Comparison of ENCODE assay signal across 35 cellular contexts in the genomic region with DNA sequence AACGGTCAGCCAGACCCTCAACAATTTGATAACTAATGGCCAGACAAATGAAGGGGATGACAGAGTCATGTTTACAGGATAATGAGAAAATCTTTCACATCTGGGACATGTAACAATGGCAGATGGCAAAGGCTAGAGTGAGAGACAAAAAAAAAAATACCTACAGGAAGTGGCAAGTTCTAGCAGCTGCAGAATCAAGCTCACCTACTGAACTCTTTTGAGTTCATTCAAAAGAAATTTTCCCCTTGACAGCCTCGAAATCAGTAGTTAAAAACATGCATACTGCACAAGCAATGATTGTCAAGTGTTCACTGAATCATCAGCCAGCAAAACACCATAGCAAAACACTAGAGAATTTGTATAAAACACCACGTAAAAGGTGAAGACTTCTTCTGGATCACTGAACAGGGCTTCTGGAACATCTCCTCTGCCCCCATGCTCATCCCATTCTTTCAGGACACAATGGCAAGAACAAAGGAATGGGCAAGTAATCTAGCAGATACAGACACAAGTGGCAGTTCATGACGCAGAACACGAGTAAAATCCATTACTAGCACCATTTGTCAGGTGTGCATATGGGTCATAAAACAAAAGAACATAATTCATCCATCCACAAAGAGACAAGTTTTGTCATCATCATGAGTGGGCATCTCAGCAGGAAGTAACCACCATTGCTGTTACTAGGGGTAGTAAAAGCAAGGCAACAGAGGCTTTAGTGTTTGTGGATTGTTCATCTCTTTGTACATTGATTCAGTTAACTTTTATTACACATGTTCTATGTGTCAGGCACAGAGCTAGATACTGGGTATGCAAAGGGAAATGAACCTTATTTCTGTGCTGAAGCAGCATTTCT. TPM values are rescaled to one million over a fixed set of nuclear protein-coding genes. Genes with fewer than 3 reads are reported as not detected.
A peak's percentile ranks its signal among the peaks of the same experiment; 100 is the strongest.
DNase-seq lines count a peak whose midpoint lies in the region; TF ChIP-seq lines count a peak whose summit lies in the region.
"Had no signal": no experiment of that assay in that cellular context is flagged by ENCODE, and none has a peak within 500 bp of the region (broad histone marks: within the 10 kb centered on the region; RNA-seq: fewer than 3 reads in every experiment).

No MANE protein-coding gene starts in this region.

- WGBS in H9 (ENCODE audit: extremely low coverage, insufficient read length, low lambda C conversion rate), result no CpG with 5 or more reads among the region's 5 CpGs
- 84 to 86% (median 85%) methylated on average over 5 of the region's 5 CpGs for WGBS in ovary, 3 donors

- TF ChIP-seq EP300 in ovary (IDR thresholded peaks at IDR 0.05), result no peak

- H2AFZ ChIP-seq in H9 (ENCODE audit: low read length), result no peak overlapping the region
- H2AFZ ChIP-seq: parathyroid adenoma had no signal

- no peak overlapping the region for H2BK5ac ChIP-seq in H9 (ENCODE audit: insufficient read length, low read length)

- H3K23ac ChIP-seq in H9 (ENCODE audit: insufficient read length, low read depth, low read length), result no peak overlapping the region

- no peaks in the 10 kb centered on the region; the same call in 1 of the 2 replicates for H3K4me1 ChIP-seq in H9 (ENCODE audit: insufficient read depth, low read length)
- H3K4me1 ChIP-seq in ovary (ENCODE audit: insufficient read depth), result no peaks in the 10 kb centered on the region
- H3K4me1 ChIP-seq: body of pancreas, esophagus squamous epithelium, parathyroid adenoma, Peyer's patch had no signal

- DNase-seq in NCI-H1417 (lab: John Stamatoyannopoulos, UW) (peak in 2 of 3 experiments; percentile 33 to 67), NCI-H1417 treated with DMSO at 0.1 percent for 48 hours (lab: John Stamatoyannopoulos, UW) (no peak), H9 (no peak), NCI-H524 treated with DMSO at 0.1 percent for 48 hours (lab: John Stamatoyannopoulos, UW) (peak; percentile 42), epithelial cell of proximal tubule (ENCODE audit: low read depth) (peak; percentile 12), foreskin melanocyte (no peak), cortex of kidney (lab: John Stamatoyannopoulos, UW) (no peak), ovary (no peak)
- DNase-seq: activated CD4-positive, alpha-beta memory T cell treated with anti-CD3 and anti-CD28 coated beads, Interleukin-2, amount 10 ng/mL, durations not matched to agents 7 days and 5 days; activated CD8-positive, alpha-beta memory T cell treated with anti-CD3 and anti-CD28 coated beads, Interleukin-2, amount 50 U/mL, for 4 hours; activated naive CD4-positive, alpha-beta T cell treated with Interleukin-2 at 50 U/mL for 16 hours; body of pancreas; Calu3; DMS79 treated with DMSO at 0.1 percent for 48 hours; esophagus squamous epithelium; foreskin keratinocyte; GF-D8; heart right ventricle; left ventricle myocardium inferior; MG63; NCI-H2107; NCI-H526; Peyer's patch; SIG-M5; SW 1271 had no signal

- H3K4me3 ChIP-seq in epithelial cell of proximal tubule (ENCODE audit: low read depth, low read length), result no peak overlapping the region
- H3K4me3 ChIP-seq in ovary, result no peak overlapping the region
- H3K4me3 ChIP-seq: body of pancreas, esophagus squamous epithelium, heart right ventricle, left ventricle myocardium inferior, MG63, Peyer's patch, skin epidermis had no signal

- peak overlapping the region; percentile 12 for H4K5ac ChIP-seq in H9 (ENCODE audit: insufficient read length, low read depth, low read length)

- no peaks in the 10 kb centered on the region for H3K36me3 ChIP-seq in ovary
- H3K36me3 ChIP-seq: esophagus squamous epithelium, heart right ventricle, left ventricle myocardium inferior, MG63, Peyer's patch had no signal

- H2BK20ac ChIP-seq in H9 (ENCODE audit: low read depth, low read length, poor library complexity, severe bottlenecking), result no peak overlapping the region

- H4K20me1 ChIP-seq in H9 (ENCODE audit: control insufficient read depth, insufficient read depth, insufficient read length), result no peaks in the 10 kb centered on the region

- no peak overlapping the region for H3K4me2 ChIP-seq in H9 (ENCODE audit: insufficient read depth, insufficient read length, low read length)

- no peak overlapping the region for H4K91ac ChIP-seq in H9 (ENCODE audit: insufficient read length, low read depth, low read length)

- no peak overlapping the region for H3T11ph ChIP-seq in H9 (ENCODE audit: low read length)

- H3K18ac ChIP-seq in H9 (ENCODE audit: insufficient read length, low read depth, low read length), result no peak overlapping the region

- no peak overlapping the region for H2BK15ac ChIP-seq in H9 (ENCODE audit: low read depth, low read length)

- H2AK5ac ChIP-seq in H9 (ENCODE audit: insufficient read length, low read length), result no peak overlapping the region

- no peaks in the 10 kb centered on the region for H3K9me3 Mint-ChIP-seq in H9
- H3K9me3 Mint-ChIP-seq: activated CD4-positive, alpha-beta memory T cell treated with anti-CD3 and anti-CD28 coated beads, Interleukin-2, amount 10 ng/mL, durations not matched to agents 7 days and 5 days; stimulated activated memory B cell treated with anti-CD40 and anti-IgM and Interleukin-4, amounts not matched to agents 10 μg/mL and 1 μg/mL and 100 μg/mL, for 72 hours had no signal

- H3K79me2 ChIP-seq in H9 (ENCODE audit: insufficient read depth, low read length), result no peaks in the 10 kb centered on the region
- H3K79me2 ChIP-seq: parathyroid adenoma had no signal

- H3K56ac ChIP-seq in H9 (ENCODE audit: insufficient read length, low read depth, low read length), result no peak overlapping the region

- H3K27ac ChIP-seq in H9 (ENCODE audit: insufficient read length, low read depth, low read length) (no peak overlapping the region), ovary (no peak overlapping the region)
- H3K27ac ChIP-seq: 22Rv1, body of pancreas, C4-2B, esophagus squamous epithelium, foreskin keratinocyte, heart right ventricle, left ventricle myocardium inferior, parathyroid adenoma, Peyer's patch, skin epidermis had no signal

- H3K4ac ChIP-seq in H9 (ENCODE audit: low read depth, low read length), result no peak overlapping the region

- H2BK12ac ChIP-seq in H9 (ENCODE audit: insufficient read length, low read depth, low read length), result no peak overlapping the region

- no peaks in the 10 kb centered on the region for H3K27me3 Mint-ChIP-seq in H9 (ENCODE audit: low read depth)
- H3K27me3 Mint-ChIP-seq: activated CD4-positive, alpha-beta memory T cell treated with anti-CD3 and anti-CD28 coated beads, Interleukin-2, amount 10 ng/mL, durations not matched to agents 7 days and 5 days had no signal

- intact Hi-C loops in ovary (cut with DNase I), result no loop called here

- H3K27me3 ChIP-seq in H9 (ENCODE audit: insufficient read depth, low read length), result no peaks in the 10 kb centered on the region
- H3K27me3 ChIP-seq in ovary, result no peaks in the 10 kb centered on the region
- H3K27me3 ChIP-seq: body of pancreas, esophagus squamous epithelium, foreskin keratinocyte, heart right ventricle, MG63, Peyer's patch had no signal

- no peak overlapping the region for H4K8ac ChIP-seq in H9 (replicated peaks; ENCODE audit: insufficient read length, low read depth, low read length)

- H3K9me3 ChIP-seq in H9 (ENCODE audit: control insufficient read depth, low read depth, low read length) (no peaks in the 10 kb centered on the region), ovary (no peaks in the 10 kb centered on the region)
- H3K9me3 ChIP-seq: body of pancreas, esophagus squamous epithelium, heart right ventricle, left ventricle myocardium inferior, MG63, Peyer's patch had no signal

- TF ChIP-seq POLR2A in ovary (IDR thresholded peaks at IDR 0.05), result no peak

- peaks cover 6 to 9% of the 10 kb centered on the region in 2 experiments for H3K4me1 Mint-ChIP-seq in H9
- H3K4me1 Mint-ChIP-seq: activated CD4-positive, alpha-beta memory T cell treated with anti-CD3 and anti-CD28 coated beads, Interleukin-2, amount 10 ng/mL, durations not matched to agents 7 days and 5 days; stimulated activated memory B cell treated with anti-CD40 and anti-IgM and Interleukin-4, amounts not matched to agents 10 μg/mL and 1 μg/mL and 100 μg/mL, for 72 hours had no signal

- TF ChIP-seq CTCF in H9 (conservative IDR thresholded peaks at IDR 0.05), result no peak
- TF ChIP-seq CTCF in epithelial cell of proximal tubule (conservative IDR thresholded peaks at IDR 0.05; ENCODE audit: low read depth, low read length), result no peak
- TF ChIP-seq CTCF in ovary (IDR thresholded peaks at IDR 0.05), result no peak

- H3K9ac ChIP-seq in H9 (ENCODE audit: extremely low read depth, insufficient read length, low read length), result no peak overlapping the region
- H3K9ac ChIP-seq: parathyroid adenoma had no signal

- no peak overlapping the region for H3K4me3 Mint-ChIP-seq in H9
- H3K4me3 Mint-ChIP-seq: activated CD4-positive, alpha-beta memory T cell treated with anti-CD3 and anti-CD28 coated beads, Interleukin-2, amount 10 ng/mL, durations not matched to agents 7 days and 5 days; neural crest cell; stimulated activated memory B cell treated with anti-CD40 and anti-IgM and Interleukin-4, amounts not matched to agents 10 μg/mL and 1 μg/mL and 100 μg/mL, for 72 hours had no signal

- no peak overlapping the region for H3K14ac ChIP-seq in H9 (ENCODE audit: insufficient read depth, low read length)

- no peaks in the 10 kb centered on the region for H3K79me1 ChIP-seq in H9 (ENCODE audit: insufficient read depth, low read depth, low read length, poor library complexity, severe bottlenecking)

- H3K36me3 Mint-ChIP-seq in H9 (ENCODE audit: insufficient read depth in 1 of 3, low read depth in 3 of 3), result no peaks in the 10 kb centered on the region
- H3K36me3 Mint-ChIP-seq: stimulated activated memory B cell treated with anti-CD40 and anti-IgM and Interleukin-4, amounts not matched to agents 10 μg/mL and 1 μg/mL and 100 μg/mL, for 72 hours had no signal

- H3K23me2 ChIP-seq in H9 (ENCODE audit: insufficient read length, low read depth, low read length, poor library complexity, severe bottlenecking), result no peaks in the 10 kb centered on the region

- H3K27ac Mint-ChIP-seq in H9, result no peak overlapping the region
- H3K27ac Mint-ChIP-seq: activated CD4-positive, alpha-beta memory T cell treated with anti-CD3 and anti-CD28 coated beads, Interleukin-2, amount 10 ng/mL, durations not matched to agents 7 days and 5 days; stimulated activated memory B cell treated with anti-CD40 and anti-IgM and Interleukin-4, amounts not matched to agents 10 μg/mL and 1 μg/mL and 100 μg/mL, for 72 hours had no signal

- H2BK120ac ChIP-seq in H9 (ENCODE audit: low read depth, low read length, poor library complexity, severe bottlenecking), result no peak overlapping the region

RNA-seq across cellular contexts. Expression of a gene that starts 13.8 kb away (rescaled TPM):
- total RNA-seq in H9 (2021) (not detected in 2 replicates), epithelial cell of proximal tubule (not detected in 2 replicates), ovary (10 to 100 TPM in 1 of 7 donors, 1 to 10 TPM in 6; 5.7 to 11.6 (median 6.3) TPM)
- 1 to 10 TPM; 7.5 to 7.6 TPM for polyA plus RNA-seq in ovary
- total RNA-seq: activated CD4-positive, alpha-beta memory T cell treated with anti-CD3 and anti-CD28 coated beads, Interleukin-2, amount 10 ng/mL, durations not matched to agents 7 days and 5 days; Calu3; dermis microvascular lymphatic vessel endothelial cell; foreskin keratinocyte; HT1080; Peyer's patch; subcutaneous adipose tissue had no signal
- polyA plus RNA-seq: foreskin keratinocyte, keratinocyte had no signal

Comparison
In these comparisons a context has a peak if more than half of its experiments do, and no peak if none do; other contexts are left out.
1. DNase-seq: peak in NCI-H1417 (2 of 3), NCI-H524 treated with DMSO at 0.1 percent for 48 hours (single experiment) and epithelial cell of proximal tubule (single experiment); none in NCI-H1417 treated with DMSO at 0.1 percent for 48 hours (single experiment), H9 (single experiment), foreskin melanocyte (single experiment), cortex of kidney (single experiment) and ovary (0 of 5).